16 cellular contexts compared by ENCODE assay signal in the genomic region with DNA sequence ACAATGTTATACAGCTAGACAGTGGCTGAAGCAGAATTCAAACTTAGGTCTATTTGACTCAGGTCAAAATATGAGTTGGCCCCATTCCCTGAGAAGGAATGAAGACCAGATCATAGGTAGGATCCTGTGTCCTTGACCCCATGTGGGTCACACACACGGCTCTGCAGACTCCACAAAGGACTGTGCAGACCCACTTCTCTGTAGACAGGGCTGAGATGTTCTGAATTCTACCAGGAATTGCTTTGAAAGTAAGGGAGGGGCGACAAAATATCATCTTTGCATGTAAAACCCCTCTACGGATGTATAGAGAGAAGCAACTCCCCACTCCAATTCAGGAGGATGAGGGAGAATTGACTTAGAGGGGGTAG.
"Had no signal": no experiment of that assay in that cellular context is flagged by ENCODE, and none has a peak within 500 bp of the region (broad histone marks: within the 10 kb centered on the region; RNA-seq: fewer than 3 reads in every experiment).

No MANE protein-coding gene starts in this region.

- H3K4me1 ChIP-seq: right atrium auricular region, tibial nerve, vagina had no signal

- H3K27me3 ChIP-seq: ovary, right atrium auricular region, tibial nerve, upper lobe of left lung, vagina had no signal

- H3K4me1 Mint-ChIP-seq: naive thymus-derived CD4-positive, alpha-beta T cell; stimulated activated effector memory CD8-positive, alpha-beta T cell treated with anti-CD3 and anti-CD28 coated beads, Interleukin-12 subunit alpha, Interleukin-12 subunit beta, amount 100 ng/mL, for 72 hours; stimulated activated naive CD8-positive, alpha-beta T cell treated with anti-CD3 and anti-CD28 coated beads, Interleukin-15, amount 100 ng/mL, for 72 hours had no signal

- H3K4me3 ChIP-seq: left ventricle myocardium inferior, lung, mucosa of descending colon, ovary, right atrium auricular region, skin epidermis, spleen, tibial nerve, upper lobe of left lung, vagina had no signal

- H3K9me3 Mint-ChIP-seq: natural killer cell treated with Interleukin-12 subunit alpha and Interleukin-12 subunit beta and Interleukin-15 and Interleukin-18, amount 100 ng/mL, for 72 hours; stimulated activated effector memory CD8-positive, alpha-beta T cell treated with anti-CD3 and anti-CD28 coated beads, Interleukin-12 subunit alpha, Interleukin-12 subunit beta, amount 100 ng/mL, for 72 hours had no signal

- DNase-seq: left ventricle myocardium inferior; spleen; stimulated activated naive CD4-positive, alpha-beta T cell treated with Interleukin-2 at 50 U/mL for 16 hours had no signal

- H3K36me3 Mint-ChIP-seq: natural killer cell treated with Interleukin-12 subunit alpha and Interleukin-12 subunit beta and Interleukin-15 and Interleukin-18, amount 100 ng/mL, for 72 hours; stimulated activated effector memory CD8-positive, alpha-beta T cell treated with anti-CD3 and anti-CD28 coated beads, Interleukin-12 subunit alpha, Interleukin-12 subunit beta, amount 100 ng/mL, for 72 hours had no signal

- H3K9me3 ChIP-seq: ovary, right atrium auricular region, upper lobe of left lung, vagina had no signal

- H3K4me3 Mint-ChIP-seq: naive thymus-derived CD4-positive, alpha-beta T cell; natural killer cell treated with Interleukin-12 subunit alpha and Interleukin-12 subunit beta and Interleukin-15 and Interleukin-18, amount 100 ng/mL, for 72 hours; stimulated activated effector memory CD8-positive, alpha-beta T cell treated with anti-CD3 and anti-CD28 coated beads, Interleukin-12 subunit alpha, Interleukin-12 subunit beta, amount 100 ng/mL, for 72 hours; stimulated activated naive CD8-positive, alpha-beta T cell treated with anti-CD3 and anti-CD28 coated beads, Interleukin-15, amount 100 ng/mL, for 72 hours had no signal

- H3K27ac Mint-ChIP-seq: naive thymus-derived CD4-positive, alpha-beta T cell; natural killer cell treated with Interleukin-12 subunit alpha and Interleukin-12 subunit beta and Interleukin-15 and Interleukin-18, amount 100 ng/mL, for 72 hours; progenitor cell of endocrine pancreas; stimulated activated effector memory CD8-positive, alpha-beta T cell treated with anti-CD3 and anti-CD28 coated beads, Interleukin-12 subunit alpha, Interleukin-12 subunit beta, amount 100 ng/mL, for 72 hours; stimulated activated naive CD8-positive, alpha-beta T cell treated with anti-CD3 and anti-CD28 coated beads, Interleukin-15, amount 100 ng/mL, for 72 hours had no signal

- H3K36me3 ChIP-seq: left ventricle myocardium inferior, ovary, right atrium auricular region, spleen, tibial nerve, upper lobe of left lung, vagina had no signal

- H3K27ac ChIP-seq: left ventricle myocardium inferior, ovary, right atrium auricular region, skin epidermis, spleen, tibial nerve, upper lobe of left lung, vagina had no signal
